In the genomic region with DNA sequence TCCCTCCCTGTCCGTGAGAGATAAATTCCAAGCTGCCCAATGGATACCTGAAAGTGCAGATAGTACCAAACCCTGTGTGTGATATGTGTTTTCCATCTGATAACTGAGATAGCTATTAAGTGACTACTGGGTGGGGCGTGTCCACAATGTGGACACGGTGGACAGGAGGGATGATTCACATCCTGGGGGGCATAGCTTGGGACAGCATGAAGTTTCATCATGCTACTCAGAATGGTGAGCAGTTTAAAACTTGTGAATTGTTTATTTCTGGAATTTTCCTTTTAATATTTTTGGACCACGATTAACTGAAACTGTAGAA, we compare ENCODE assay signal across 20 cellular contexts.
DNase-seq lines count a peak whose midpoint lies in the region; ATAC-seq and TF ChIP-seq lines count a peak whose summit lies in the region.
"Had no signal": no experiment of that assay in that cellular context is flagged by ENCODE, and none has a peak within 500 bp of the region (broad histone marks: within the 10 kb centered on the region; RNA-seq: fewer than 3 reads in every experiment).

No MANE protein-coding gene starts in this region.

- H3K4me3 ChIP-seq in ovary = no peak overlapping the region
- H3K4me3 ChIP-seq: SK-N-MC, upper lobe of right lung had no signal

- H3K9me3 ChIP-seq in ovary = no peaks in the 10 kb centered on the region
- H3K9me3 ChIP-seq: upper lobe of right lung had no signal

- ATAC-seq in stimulated activated memory B cell treated with anti-CD40 and anti-IgM and Interleukin-4, amounts not matched to agents 10 μg/mL and 1 μg/mL and 100 μg/mL, for 72 hours = no peak
- ATAC-seq: effector memory CD8-positive, alpha-beta T cell; stimulated activated effector memory CD8-positive, alpha-beta T cell treated with anti-CD3 and anti-CD28 coated beads, Interleukin-12 subunit alpha, Interleukin-12 subunit beta, amount 100 ng/mL, for 72 hours; upper lobe of right lung had no signal

- H3K4me1 ChIP-seq in ovary (ENCODE audit: insufficient read depth) = no peaks in the 10 kb centered on the region

- H3K27me3 ChIP-seq in ovary = no peaks in the 10 kb centered on the region
- H3K27me3 ChIP-seq: upper lobe of right lung had no signal

- CTCF ChIA-PET in Calu3 (lab: Charles Lee) = interaction anchor here (0.6 kb wide), 1 partner anchor 157 kb away, joined by 3 read pairs; no protein-coding TSS in a partner anchor

- whole genome bisulfite sequencing in ovary, 3 donors = 80 to 86% (median 85%) methylated on average over 4 of the region's 4 CpGs

- H3K27ac Mint-ChIP-seq in Calu3 (ENCODE audit: unreplicated experiment) = peak overlapping the region; percentile 1
- no peak overlapping the region for H3K27ac Mint-ChIP-seq in stimulated activated memory B cell treated with anti-CD40 and anti-IgM and Interleukin-4, amounts not matched to agents 10 μg/mL and 1 μg/mL and 100 μg/mL, for 72 hours
- H3K27ac Mint-ChIP-seq: effector memory CD8-positive, alpha-beta T cell; stimulated activated effector memory CD8-positive, alpha-beta T cell treated with anti-CD3 and anti-CD28 coated beads, Interleukin-12 subunit alpha, Interleukin-12 subunit beta, amount 100 ng/mL, for 72 hours had no signal

- BruUV-seq in Calu3 (replicated peaks; lab: Mats Ljungman, UMichigan) = no TSS peak

- TF ChIP-seq EP300 in ovary (IDR thresholded peaks at IDR 0.05) = no peak

- H3K36me3 ChIP-seq in ovary = no peaks in the 10 kb centered on the region
- H3K36me3 ChIP-seq: upper lobe of right lung had no signal

- no peaks in the 10 kb centered on the region for H3K36me3 Mint-ChIP-seq in Calu3 (ENCODE audit: insufficient read depth, unreplicated experiment)
- H3K36me3 Mint-ChIP-seq in stimulated activated memory B cell treated with anti-CD40 and anti-IgM and Interleukin-4, amounts not matched to agents 10 μg/mL and 1 μg/mL and 100 μg/mL, for 72 hours = no peaks in the 10 kb centered on the region
- H3K36me3 Mint-ChIP-seq: brain; stimulated activated effector memory CD8-positive, alpha-beta T cell treated with anti-CD3 and anti-CD28 coated beads, Interleukin-12 subunit alpha, Interleukin-12 subunit beta, amount 100 ng/mL, for 72 hours had no signal

- no peak overlapping the region for H3K4me3 Mint-ChIP-seq in Calu3 (ENCODE audit: low read depth, unreplicated experiment)
- no peak overlapping the region for H3K4me3 Mint-ChIP-seq in stimulated activated memory B cell treated with anti-CD40 and anti-IgM and Interleukin-4, amounts not matched to agents 10 μg/mL and 1 μg/mL and 100 μg/mL, for 72 hours
- H3K4me3 Mint-ChIP-seq: brain; effector memory CD8-positive, alpha-beta T cell; stimulated activated effector memory CD8-positive, alpha-beta T cell treated with anti-CD3 and anti-CD28 coated beads, Interleukin-12 subunit alpha, Interleukin-12 subunit beta, amount 100 ng/mL, for 72 hours had no signal

- H3K9me3 Mint-ChIP-seq in Calu3 (ENCODE audit: low read depth, unreplicated experiment) = no peaks in the 10 kb centered on the region
- no peaks in the 10 kb centered on the region for H3K9me3 Mint-ChIP-seq in stimulated activated memory B cell treated with anti-CD40 and anti-IgM and Interleukin-4, amounts not matched to agents 10 μg/mL and 1 μg/mL and 100 μg/mL, for 72 hours
- H3K9me3 Mint-ChIP-seq: brain had no signal

- TF ChIP-seq CTCF in Calu3 (IDR thresholded peaks at IDR 0.05; ENCODE audit: unreplicated experiment) (no peak), ovary (IDR thresholded peaks at IDR 0.05) (no peak)

- no peak for DNase-seq in Calu3
- DNase-seq in HS-5 (ENCODE audit: low read depth) = peak; percentile 61
- DNase-seq in amniotic epithelial cell (ENCODE audit: low read depth) = peak; percentile 32
- DNase-seq in hepatic stellate cell (ENCODE audit: low spot score) = peak; percentile 12
- no peak for DNase-seq in activated naive CD4-positive, alpha-beta T cell treated with Interleukin-2 at 50 U/mL for 16 hours
- no peak for DNase-seq in ovary
- DNase-seq in 8988T = no peak
- DNase-seq: activated gamma-delta T cell; effector memory CD8-positive, alpha-beta T cell; head of caudate nucleus; MV-4-11; NCI-H2171; retina; stimulated activated CD4-positive, alpha-beta T cell treated with anti-CD3 and anti-CD28 coated beads, Interleukin-4, amount 100 ng/mL, for 24 hours; upper lobe of right lung had no signal

- peaks cover 39% of the 10 kb centered on the region for H3K4me1 Mint-ChIP-seq in Calu3 (ENCODE audit: low read depth, unreplicated experiment)
- H3K4me1 Mint-ChIP-seq in stimulated activated memory B cell treated with anti-CD40 and anti-IgM and Interleukin-4, amounts not matched to agents 10 μg/mL and 1 μg/mL and 100 μg/mL, for 72 hours = peaks cover 27% of the 10 kb centered on the region
- H3K4me1 Mint-ChIP-seq: stimulated activated effector memory CD8-positive, alpha-beta T cell treated with anti-CD3 and anti-CD28 coated beads, Interleukin-12 subunit alpha, Interleukin-12 subunit beta, amount 100 ng/mL, for 72 hours had no signal

- no peak for TF ChIP-seq POLR2A in ovary (IDR thresholded peaks at IDR 0.05)

- no peak overlapping the region for H3K27ac ChIP-seq in ovary
- H3K27ac ChIP-seq: SK-N-MC, upper lobe of right lung, VCaP had no signal

- intact Hi-C loops in Calu3 (cut with micrococcal nuclease; ENCODE audit: unreplicated experiment) = no loop called here
- intact Hi-C loops in ovary (cut with DNase I) = no loop called here

- peaks cover 6% of the 10 kb centered on the region for H3K27me3 Mint-ChIP-seq in Calu3 (ENCODE audit: unreplicated experiment)
- H3K27me3 Mint-ChIP-seq in stimulated activated memory B cell treated with anti-CD40 and anti-IgM and Interleukin-4, amounts not matched to agents 10 μg/mL and 1 μg/mL and 100 μg/mL, for 72 hours = peaks cover 24% of the 10 kb centered on the region
- H3K27me3 Mint-ChIP-seq: brain had no signal

Comparison
In these comparisons a context has a peak if more than half of its experiments do, and no peak if none do; other contexts are left out.
1. DNase-seq: peak in HS-5 (single experiment), amniotic epithelial cell (single experiment) and hepatic stellate cell (single experiment); none in Calu3 (single experiment), activated naive CD4-positive, alpha-beta T cell treated with Interleukin-2 at 50 U/mL for 16 hours (single experiment), ovary (0 of 5) and 8988T (single experiment).